14 cellular contexts compared by ENCODE assay signal in the genomic region with DNA sequence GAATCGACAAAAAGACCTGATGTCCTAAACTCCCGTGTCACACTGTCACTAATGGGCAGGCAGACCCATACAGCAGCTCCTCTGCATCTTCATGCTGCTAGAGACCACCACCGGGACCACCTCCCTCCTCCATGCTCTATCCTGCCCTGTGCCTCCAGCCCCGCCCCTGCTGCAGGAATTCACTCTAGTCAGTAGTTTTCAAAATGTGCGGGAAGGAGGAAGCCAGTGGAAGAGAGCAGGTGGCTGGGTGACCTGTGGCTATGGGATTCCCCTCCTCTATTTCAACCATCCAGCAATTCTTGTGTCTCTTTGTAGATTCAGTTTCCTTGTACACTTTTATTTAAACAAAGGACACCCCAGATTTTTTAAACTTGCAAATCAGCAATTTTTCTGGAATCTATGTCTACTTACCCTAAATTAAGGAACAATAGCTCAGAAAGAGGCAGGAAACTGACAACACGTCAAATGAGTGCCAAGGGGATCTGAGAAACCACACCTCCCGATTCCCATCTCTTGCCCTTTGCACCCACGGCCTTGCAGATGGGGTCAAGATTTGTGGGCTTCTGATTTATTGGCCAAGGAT. TPM values are rescaled to one million over a fixed set of nuclear protein-coding genes. Genes with fewer than 3 reads are reported as not detected.
DNase-seq lines count a peak whose midpoint lies in the region; ATAC-seq and TF ChIP-seq lines count a peak whose summit lies in the region.
"Had no signal": no experiment of that assay in that cellular context is flagged by ENCODE, and none has a peak within 500 bp of the region (broad histone marks: within the 10 kb centered on the region; RNA-seq: fewer than 3 reads in every experiment).

No MANE protein-coding gene starts in this region.

- no peaks in the 10 kb centered on the region; the same call in 2 of the 3 replicates for H3K36me3 Mint-ChIP-seq in GM23338 (ENCODE audit: low read depth)
- H3K36me3 Mint-ChIP-seq in stimulated activated memory B cell treated with anti-CD40 and anti-IgM and Interleukin-4, amounts not matched to agents 10 μg/mL and 1 μg/mL and 100 μg/mL, for 72 hours = no peaks in the 10 kb centered on the region
- H3K36me3 Mint-ChIP-seq: activated naive CD8-positive, alpha-beta T cell treated with anti-CD3 and anti-CD28 coated beads for 36 hours; immature natural killer cell had no signal

- H3K4me3 Mint-ChIP-seq in GM23338 = no peak overlapping the region
- peak overlapping the region; percentile 42 for H3K4me3 Mint-ChIP-seq in stimulated activated memory B cell treated with anti-CD40 and anti-IgM and Interleukin-4, amounts not matched to agents 10 μg/mL and 1 μg/mL and 100 μg/mL, for 72 hours
- H3K4me3 Mint-ChIP-seq: activated naive CD8-positive, alpha-beta T cell treated with anti-CD3 and anti-CD28 coated beads for 36 hours; CD4-positive, alpha-beta T cell; central memory CD8-positive, alpha-beta T cell; immature natural killer cell had no signal

- no peak overlapping the region for H3K4me2 ChIP-seq in GM23338

- H3K4me3 ChIP-seq in GM23338 (no peak overlapping the region), Peyer's patch (no peak overlapping the region)

- 0 out of 2 replicates have a peak overlapping the region, but pooled peaks have one; percentile 66 for H3K27ac Mint-ChIP-seq in GM23338
- peak overlapping the region; percentile 93 for H3K27ac Mint-ChIP-seq in stimulated activated memory B cell treated with anti-CD40 and anti-IgM and Interleukin-4, amounts not matched to agents 10 μg/mL and 1 μg/mL and 100 μg/mL, for 72 hours
- H3K27ac Mint-ChIP-seq: CD4-positive, alpha-beta T cell; immature natural killer cell had no signal

- no peaks in the 10 kb centered on the region for H3K79me2 ChIP-seq in GM23338 (replicated peaks; ENCODE audit: insufficient read depth)

- H3K27me3 ChIP-seq in GM23338 (ENCODE audit: insufficient read depth) (no peaks in the 10 kb centered on the region), Peyer's patch (no peaks in the 10 kb centered on the region)

- TF ChIP-seq CTCF in GM23338 (conservative IDR thresholded peaks at IDR 0.05; ENCODE audit: low read depth in 2 of 2) (no peak), Peyer's patch (IDR thresholded peaks at IDR 0.05) (no peak)

- no peaks in the 10 kb centered on the region for H3K9me3 ChIP-seq in Peyer's patch

- H3K27ac ChIP-seq in GM23338 (ENCODE audit: low read depth) (peak overlapping the region; percentile 34; the same call in 1 of the 2 replicates), Peyer's patch (peak overlapping the region in 3 of 4 donors; percentile 7 to 35 (median 27))

- DNase-seq in GM23338 (ENCODE audit: low spot score) = peak; percentile 44
- no peak for DNase-seq in Peyer's patch
- peak; percentile 26 for DNase-seq in kidney tubule cell (ENCODE audit: low spot score)
- no peak for DNase-seq in COLO668 (lab: John Stamatoyannopoulos, UW; ENCODE audit: unreplicated experiment)
- no peak for DNase-seq in activated CD4-positive, alpha-beta T cell treated with anti-CD3 and anti-CD28 coated beads, Interleukin-2, amount 50 U/mL, for 48 hours
- DNase-seq: activated naive CD8-positive, alpha-beta T cell treated with anti-CD3 and anti-CD28 coated beads for 36 hours; CD4-positive, alpha-beta T cell; immature natural killer cell; NCI-H524; small intestine; stimulated activated naive CD4-positive, alpha-beta T cell treated with Interleukin-2 at 50 U/mL for 16 hours had no signal

- H2AFZ ChIP-seq in GM23338 = no peak overlapping the region

- TF ChIP-seq POLR2A in Peyer's patch (IDR thresholded peaks at IDR 0.05) = no peak

- H4K20me1 ChIP-seq in GM23338 (replicated peaks; ENCODE audit: insufficient read depth) = no peaks in the 10 kb centered on the region

- H3K9me2 ChIP-seq in GM23338 (ENCODE audit: insufficient read depth) = no peaks in the 10 kb centered on the region

- peaks cover 14% of the 10 kb centered on the region for H3K27me3 Mint-ChIP-seq in GM23338 (ENCODE audit: insufficient read depth, low read depth, poor library complexity)
- H3K27me3 Mint-ChIP-seq in stimulated activated memory B cell treated with anti-CD40 and anti-IgM and Interleukin-4, amounts not matched to agents 10 μg/mL and 1 μg/mL and 100 μg/mL, for 72 hours = no peaks in the 10 kb centered on the region
- H3K27me3 Mint-ChIP-seq: activated naive CD8-positive, alpha-beta T cell treated with anti-CD3 and anti-CD28 coated beads for 36 hours; CD4-positive, alpha-beta T cell; central memory CD8-positive, alpha-beta T cell had no signal

- H3K4me1 Mint-ChIP-seq in GM23338 = peaks cover 46% of the 10 kb centered on the region
- peaks cover 60% of the 10 kb centered on the region for H3K4me1 Mint-ChIP-seq in stimulated activated memory B cell treated with anti-CD40 and anti-IgM and Interleukin-4, amounts not matched to agents 10 μg/mL and 1 μg/mL and 100 μg/mL, for 72 hours

- no peaks in the 10 kb centered on the region for H3K9me3 Mint-ChIP-seq in GM23338
- H3K9me3 Mint-ChIP-seq in stimulated activated memory B cell treated with anti-CD40 and anti-IgM and Interleukin-4, amounts not matched to agents 10 μg/mL and 1 μg/mL and 100 μg/mL, for 72 hours = peaks cover 3% of the 10 kb centered on the region
- H3K9me3 Mint-ChIP-seq: CD4-positive, alpha-beta T cell; immature natural killer cell had no signal

- peaks cover 25% of the 10 kb centered on the region for H3K4me1 ChIP-seq in GM23338 (ENCODE audit: insufficient read depth)
- peaks cover 0 to 15% (median 2%) of the 10 kb centered on the region in 4 donors for H3K4me1 ChIP-seq in Peyer's patch

- 0 out of 2 replicates have a peak, but pooled peaks cover 7% of the 10 kb centered on the region for H3F3A ChIP-seq in GM23338 (replicated peaks; ENCODE audit: low read depth)

- H3K36me3 ChIP-seq in GM23338 (ENCODE audit: insufficient read depth) = no peaks in the 10 kb centered on the region
- no peaks in the 10 kb centered on the region for H3K36me3 ChIP-seq in Peyer's patch

- no peak; the same call in 2 of the 3 replicates for ATAC-seq in GM23338
- no peak for ATAC-seq in stimulated activated memory B cell treated with anti-CD40 and anti-IgM and Interleukin-4, amounts not matched to agents 10 μg/mL and 1 μg/mL and 100 μg/mL, for 72 hours
- no peak for ATAC-seq in HG02970 (IDR thresholded peaks at IDR 0.05; ENCODE audit: low FRiP score, unreplicated experiment)

TF ChIP-seq in GM23338, 12 proteins besides CTCF, POLR2A, EP300 and RAD21 (continues in another document):
- TF ChIP-seq, protein P1, sequence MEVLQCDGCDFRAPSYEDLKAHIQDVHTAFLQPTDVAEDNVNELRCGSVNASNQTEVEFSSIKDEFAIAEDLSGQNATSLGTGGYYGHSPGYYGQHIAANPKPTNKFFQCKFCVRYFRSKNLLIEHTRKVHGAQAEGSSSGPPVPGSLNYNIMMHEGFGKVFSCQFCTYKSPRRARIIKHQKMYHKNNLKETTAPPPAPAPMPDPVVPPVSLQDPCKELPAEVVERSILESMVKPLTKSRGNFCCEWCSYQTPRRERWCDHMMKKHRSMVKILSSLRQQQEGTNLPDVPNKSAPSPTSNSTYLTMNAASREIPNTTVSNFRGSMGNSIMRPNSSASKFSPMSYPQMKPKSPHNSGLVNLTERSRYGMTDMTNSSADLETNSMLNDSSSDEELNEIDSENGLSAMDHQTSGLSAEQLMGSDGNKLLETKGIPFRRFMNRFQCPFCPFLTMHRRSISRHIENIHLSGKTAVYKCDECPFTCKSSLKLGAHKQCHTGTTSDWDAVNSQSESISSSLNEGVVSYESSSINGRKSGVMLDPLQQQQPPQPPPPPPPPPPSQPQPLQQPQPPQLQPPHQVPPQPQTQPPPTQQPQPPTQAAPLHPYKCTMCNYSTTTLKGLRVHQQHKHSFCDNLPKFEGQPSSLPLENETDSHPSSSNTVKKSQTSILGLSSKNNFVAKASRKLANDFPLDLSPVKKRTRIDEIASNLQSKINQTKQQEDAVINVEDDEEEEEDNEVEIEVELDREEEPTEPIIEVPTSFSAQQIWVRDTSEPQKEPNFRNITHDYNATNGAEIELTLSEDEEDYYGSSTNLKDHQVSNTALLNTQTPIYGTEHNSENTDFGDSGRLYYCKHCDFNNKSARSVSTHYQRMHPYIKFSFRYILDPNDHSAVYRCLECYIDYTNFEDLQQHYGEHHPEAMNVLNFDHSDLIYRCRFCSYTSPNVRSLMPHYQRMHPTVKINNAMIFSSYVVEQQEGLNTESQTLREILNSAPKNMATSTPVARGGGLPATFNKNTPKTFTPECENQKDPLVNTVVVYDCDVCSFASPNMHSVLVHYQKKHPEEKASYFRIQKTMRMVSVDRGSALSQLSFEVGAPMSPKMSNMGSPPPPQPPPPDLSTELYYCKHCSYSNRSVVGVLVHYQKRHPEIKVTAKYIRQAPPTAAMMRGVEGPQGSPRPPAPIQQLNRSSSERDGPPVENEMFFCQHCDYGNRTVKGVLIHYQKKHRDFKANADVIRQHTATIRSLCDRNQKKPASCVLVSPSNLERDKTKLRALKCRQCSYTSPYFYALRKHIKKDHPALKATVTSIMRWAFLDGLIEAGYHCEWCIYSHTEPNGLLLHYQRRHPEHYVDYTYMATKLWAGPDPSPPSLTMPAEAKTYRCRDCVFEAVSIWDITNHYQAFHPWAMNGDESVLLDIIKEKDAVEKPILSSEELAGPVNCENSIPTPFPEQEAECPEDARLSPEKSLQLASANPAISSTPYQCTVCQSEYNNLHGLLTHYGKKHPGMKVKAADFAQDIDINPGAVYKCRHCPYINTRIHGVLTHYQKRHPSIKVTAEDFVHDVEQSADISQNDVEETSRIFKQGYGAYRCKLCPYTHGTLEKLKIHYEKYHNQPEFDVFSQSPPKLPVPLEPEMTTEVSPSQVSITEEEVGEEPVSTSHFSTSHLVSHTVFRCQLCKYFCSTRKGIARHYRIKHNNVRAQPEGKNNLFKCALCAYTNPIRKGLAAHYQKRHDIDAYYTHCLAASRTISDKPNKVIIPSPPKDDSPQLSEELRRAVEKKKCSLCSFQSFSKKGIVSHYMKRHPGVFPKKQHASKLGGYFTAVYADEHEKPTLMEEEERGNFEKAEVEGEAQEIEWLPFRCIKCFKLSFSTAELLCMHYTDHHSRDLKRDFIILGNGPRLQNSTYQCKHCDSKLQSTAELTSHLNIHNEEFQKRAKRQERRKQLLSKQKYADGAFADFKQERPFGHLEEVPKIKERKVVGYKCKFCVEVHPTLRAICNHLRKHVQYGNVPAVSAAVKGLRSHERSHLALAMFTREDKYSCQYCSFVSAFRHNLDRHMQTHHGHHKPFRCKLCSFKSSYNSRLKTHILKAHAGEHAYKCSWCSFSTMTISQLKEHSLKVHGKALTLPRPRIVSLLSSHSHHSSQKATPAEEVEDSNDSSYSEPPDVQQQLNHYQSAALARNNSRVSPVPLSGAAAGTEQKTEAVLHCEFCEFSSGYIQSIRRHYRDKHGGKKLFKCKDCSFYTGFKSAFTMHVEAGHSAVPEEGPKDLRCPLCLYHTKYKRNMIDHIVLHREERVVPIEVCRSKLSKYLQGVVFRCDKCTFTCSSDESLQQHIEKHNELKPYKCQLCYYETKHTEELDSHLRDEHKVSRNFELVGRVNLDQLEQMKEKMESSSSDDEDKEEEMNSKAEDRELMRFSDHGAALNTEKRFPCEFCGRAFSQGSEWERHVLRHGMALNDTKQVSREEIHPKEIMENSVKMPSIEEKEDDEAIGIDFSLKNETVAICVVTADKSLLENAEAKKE (CRISPR knock-in tag; IDR thresholded peaks at IDR 0.05) = no peak
- TF ChIP-seq ZNF331 (CRISPR knock-in tag; IDR thresholded peaks at IDR 0.05; ENCODE audit: low read depth) = no peak

RNA-seq across cellular contexts. Expression of a gene that starts 20.4 kb away (rescaled TPM):
- 0.54 and 1.3 TPM in 2 replicates for total RNA-seq in GM23338 (2014; rRNA removed; shearing (Covaris generic))
- 6.7 and 9.4 TPM in 2 replicates for polyA plus RNA-seq in GM23338 (2016; fragmentation: Nextera tagmentation; extraction: Ambion mirVana)
- total RNA-seq in Peyer's patch = 1 to 10 TPM in 1 of 4 donors, not detected in 3; 1.9 TPM

Comparison
In these comparisons a context has a peak if more than half of its experiments do, and no peak if none do; other contexts are left out.
1. DNase-seq: peak in GM23338 (single experiment) and kidney tubule cell (single experiment); none in Peyer's patch (0 of 3), COLO668 (single experiment) and activated CD4-positive, alpha-beta T cell treated with anti-CD3 and anti-CD28 coated beads, Interleukin-2, amount 50 U/mL, for 48 hours (0 of 2).